In genomic region chr4:135277116-135277979, GRCh38 we compare ENCODE assay signal across 19 cellular contexts.
DNase-seq lines count a peak whose midpoint lies in the region; ATAC-seq and TF ChIP-seq lines count a peak whose summit lies in the region.
"Had no signal": no experiment of that assay in that cellular context is flagged by ENCODE, and none has a peak within 500 bp of the region (broad histone marks: within the 10 kb centered on the region; RNA-seq: fewer than 3 reads in every experiment).

No MANE protein-coding gene starts in this region.

- no peaks in the 10 kb centered on the region; the same call in 1 of the 2 replicates for H3K9me3 Mint-ChIP-seq in HFFc6
- H3K9me3 Mint-ChIP-seq in effector memory CD8-positive, alpha-beta T cell = peaks cover 2 to 8% of the 10 kb centered on the region in 2 donors
- H3K9me3 Mint-ChIP-seq: GM23338 had no signal

- no peak for ATAC-seq in effector memory CD8-positive, alpha-beta T cell (replicated peaks)
- ATAC-seq in body of pancreas = no peak
- ATAC-seq: activated CD4-positive, alpha-beta T cell treated with anti-CD3 and anti-CD28 coated beads for 36 hours; GM23338; natural killer cell treated with Interleukin-12 subunit alpha and Interleukin-12 subunit beta and Interleukin-15 and Interleukin-18, amount 100 ng/mL, for 72 hours had no signal

- H3K9ac ChIP-seq in adipocyte (ENCODE audit: low read length) = no peak overlapping the region
- H3K9ac ChIP-seq in skeletal muscle satellite cell (ENCODE audit: low read depth, low read length) = no peak overlapping the region

- intact Hi-C loops in body of pancreas (cut with DNase I) = no loop called here

- H3K27ac ChIP-seq in body of pancreas = no peak overlapping the region
- H3K27ac ChIP-seq: C4-2B, cardiac muscle cell had no signal

- H3K27me3 Mint-ChIP-seq in HFFc6 (ENCODE audit: insufficient read depth) = no peaks in the 10 kb centered on the region
- no peaks in the 10 kb centered on the region for H3K27me3 Mint-ChIP-seq in effector memory CD8-positive, alpha-beta T cell
- H3K27me3 Mint-ChIP-seq: activated CD4-positive, alpha-beta T cell treated with anti-CD3 and anti-CD28 coated beads for 36 hours; natural killer cell treated with Interleukin-12 subunit alpha and Interleukin-12 subunit beta and Interleukin-15 and Interleukin-18, amount 100 ng/mL, for 72 hours had no signal

- H3K4me1 ChIP-seq in adipocyte (ENCODE audit: control insufficient read depth, insufficient read depth, low read length) (no peaks in the 10 kb centered on the region), skeletal muscle satellite cell (ENCODE audit: control insufficient read depth, insufficient read depth, low read length) (peaks cover 20% of the 10 kb centered on the region), body of pancreas (no peaks in the 10 kb centered on the region)

- no peak overlapping the region for H3K4me3 ChIP-seq in adipocyte (ENCODE audit: low read length)
- H3K4me3 ChIP-seq in fibroblast of the aortic adventitia (ENCODE audit: low read depth, low read length) = no peak overlapping the region
- peak overlapping the region; percentile 20 for H3K4me3 ChIP-seq in skeletal muscle satellite cell (ENCODE audit: low read length)
- no peak overlapping the region for H3K4me3 ChIP-seq in body of pancreas
- H3K4me3 ChIP-seq: cardiac muscle cell, GM23338 had no signal

- peaks cover 46% of the 10 kb centered on the region; the same call in 1 of the 2 replicates for H3K4me1 Mint-ChIP-seq in HFFc6 (ENCODE audit: low read depth)
- H3K4me1 Mint-ChIP-seq in effector memory CD8-positive, alpha-beta T cell (ENCODE audit: low read depth in 2 of 2) = no peaks in the 10 kb centered on the region
- H3K4me1 Mint-ChIP-seq: activated CD4-positive, alpha-beta T cell treated with anti-CD3 and anti-CD28 coated beads for 36 hours had no signal

- H3K4me3 Mint-ChIP-seq in HFFc6 = peak overlapping the region; percentile 61; the same call in 1 of the 2 replicates
- H3K4me3 Mint-ChIP-seq in effector memory CD8-positive, alpha-beta T cell = no peak overlapping the region
- H3K4me3 Mint-ChIP-seq: activated CD4-positive, alpha-beta T cell treated with anti-CD3 and anti-CD28 coated beads for 36 hours; GM23338; natural killer cell treated with Interleukin-12 subunit alpha and Interleukin-12 subunit beta and Interleukin-15 and Interleukin-18, amount 100 ng/mL, for 72 hours had no signal

- TF ChIP-seq CTCF in HFFc6 (IDR thresholded peaks at IDR 0.05) = no peak
- no peak for TF ChIP-seq CTCF in fibroblast of the aortic adventitia (IDR thresholded peaks at IDR 0.05; ENCODE audit: insufficient read depth, low read length)
- TF ChIP-seq CTCF in body of pancreas (IDR thresholded peaks at IDR 0.05) = no peak

- peak; percentile 68 for DNase-seq in HFFc6
- peak; percentile 60 for DNase-seq in adipocyte (ENCODE audit: low read depth)
- DNase-seq in fibroblast of the aortic adventitia (ENCODE audit: low read depth) = peak; percentile 44
- DNase-seq in effector memory CD8-positive, alpha-beta T cell = no peak
- DNase-seq in body of pancreas = no peak
- no peak for DNase-seq in activated T-cell treated with anti-CD3 and anti-CD28 coated beads, Interleukin-2, amount 50 U/mL, for 1 hour
- DNase-seq: activated CD4-positive, alpha-beta T cell treated with anti-CD3 and anti-CD28 coated beads for 36 hours; activated naive CD4-positive, alpha-beta T cell; DMS79; mammary epithelial cell; MV-4-11; NCI-H2081 treated with DMSO at 0.1 percent for 48 hours; substantia nigra; T-helper 2 cell had no signal

- TF ChIP-seq POLR2A in body of pancreas (IDR thresholded peaks at IDR 0.05) = no peak

- H3K4me2 ChIP-seq in skeletal muscle satellite cell (ENCODE audit: low read length) = peak overlapping the region; percentile 27
- H3K4me2 ChIP-seq: GM23338 had no signal

- H3K36me3 Mint-ChIP-seq in HFFc6 (ENCODE audit: low read depth) = no peaks in the 10 kb centered on the region
- H3K36me3 Mint-ChIP-seq in effector memory CD8-positive, alpha-beta T cell (ENCODE audit: insufficient read depth) = no peaks in the 10 kb centered on the region
- H3K36me3 Mint-ChIP-seq: natural killer cell treated with Interleukin-12 subunit alpha and Interleukin-12 subunit beta and Interleukin-15 and Interleukin-18, amount 100 ng/mL, for 72 hours had no signal

- H3K36me3 ChIP-seq in adipocyte (ENCODE audit: control insufficient read depth, insufficient read depth, low read length, severe bottlenecking) = no peaks in the 10 kb centered on the region
- H3K36me3 ChIP-seq in skeletal muscle satellite cell (ENCODE audit: insufficient read depth, low read length) = no peaks in the 10 kb centered on the region
- H3K36me3 ChIP-seq in body of pancreas (replicated peaks in 1 of 2; ENCODE audit: insufficient read depth in 1 of 2, low read depth in 2 of 2) = no peaks in the 10 kb centered on the region
- H3K36me3 ChIP-seq: cardiac muscle cell had no signal

- WGBS in body of pancreas, 2 donors = 32 to 33% methylated on average over 5 of the region's 5 CpGs

- no peaks in the 10 kb centered on the region for H3K27me3 ChIP-seq in adipocyte (replicated peaks; ENCODE audit: control insufficient read depth, insufficient read depth, low read length)
- H3K27me3 ChIP-seq in skeletal muscle satellite cell (ENCODE audit: control insufficient read depth, insufficient read depth, low read length) = no peaks in the 10 kb centered on the region
- H3K27me3 ChIP-seq in body of pancreas = no peaks in the 10 kb centered on the region
- H3K27me3 ChIP-seq: cardiac muscle cell had no signal

- H3K9me3 ChIP-seq in adipocyte (ENCODE audit: control insufficient read depth, low read length) (no peaks in the 10 kb centered on the region), skeletal muscle satellite cell (replicated peaks; ENCODE audit: low read length) (no peaks in the 10 kb centered on the region), body of pancreas (no peaks in the 10 kb centered on the region)

- H3K27ac Mint-ChIP-seq in HFFc6 = peak overlapping the region; percentile 22; the same call in 1 of the 2 replicates
- no peak overlapping the region for H3K27ac Mint-ChIP-seq in effector memory CD8-positive, alpha-beta T cell
- H3K27ac Mint-ChIP-seq: activated CD4-positive, alpha-beta T cell treated with anti-CD3 and anti-CD28 coated beads for 36 hours; GM23338; natural killer cell treated with Interleukin-12 subunit alpha and Interleukin-12 subunit beta and Interleukin-15 and Interleukin-18, amount 100 ng/mL, for 72 hours had no signal

Comparison
In these comparisons a context has a peak if more than half of its experiments do, and no peak if none do; other contexts are left out.
1. DNase-seq: peak in HFFc6 (single experiment), adipocyte (single experiment) and fibroblast of the aortic adventitia (single experiment); none in effector memory CD8-positive, alpha-beta T cell (0 of 3), body of pancreas (0 of 4) and activated T-cell treated with anti-CD3 and anti-CD28 coated beads, Interleukin-2, amount 50 U/mL, for 1 hour (single experiment).